ENCODE assay signal across 23 cellular contexts in the genomic region with DNA sequence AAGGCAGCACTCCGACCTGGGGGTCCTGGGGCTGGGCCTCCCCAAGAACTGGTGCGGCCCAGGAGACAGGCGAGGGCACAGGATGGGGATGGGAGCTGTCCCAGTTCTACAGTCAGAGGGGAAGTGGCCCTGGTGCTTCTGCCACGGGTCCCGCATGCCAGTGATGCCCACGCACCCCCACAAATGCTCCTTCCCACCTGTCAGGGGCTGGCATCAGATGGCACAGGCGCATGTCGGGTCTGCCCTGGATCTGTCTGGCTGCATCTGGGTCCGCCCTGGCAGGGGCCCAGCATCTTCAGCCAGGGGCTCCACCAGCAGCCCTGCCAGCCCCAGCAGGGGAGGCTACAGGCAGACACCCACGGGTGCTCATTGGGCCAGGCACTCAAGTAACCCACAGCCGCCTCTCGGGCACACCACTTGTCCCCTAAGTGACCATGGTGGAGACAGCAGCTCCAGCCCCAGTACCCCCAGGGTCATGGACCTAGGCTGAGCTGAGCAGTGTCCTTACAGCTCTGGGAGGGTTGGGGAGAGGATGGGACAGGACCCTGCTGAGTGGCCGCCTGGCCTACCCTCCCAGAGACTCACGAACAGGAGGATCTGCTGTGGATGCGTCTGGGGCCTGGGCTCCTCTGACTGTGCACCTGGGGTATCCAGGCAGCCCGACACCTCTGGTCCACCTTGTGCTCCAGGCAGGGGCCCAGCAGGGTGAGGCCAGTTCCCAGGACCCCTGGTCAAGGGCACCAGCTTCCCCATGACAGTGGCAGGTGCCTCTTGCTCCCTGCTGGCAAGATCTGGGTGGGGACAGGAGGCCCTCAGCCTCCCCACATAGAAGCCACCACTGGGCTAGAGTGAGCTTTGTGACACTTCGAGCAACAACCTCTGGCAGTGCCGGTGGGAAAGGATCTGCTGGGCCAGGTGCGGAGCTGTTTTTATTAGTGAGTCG. TPM values are rescaled to one million over a fixed set of nuclear protein-coding genes. Genes with fewer than 3 reads are reported as not detected.
"Had no signal": no experiment of that assay in that cellular context is flagged by ENCODE, and none has a peak within 500 bp of the region (broad histone marks: within the 10 kb centered on the region; RNA-seq: fewer than 3 reads in every experiment).

No MANE protein-coding gene starts in this region.

- H3K27me3 ChIP-seq: brain microvascular endothelial cell, esophagus muscularis mucosa, tibial artery had no signal

- ATAC-seq: activated CD8-positive, alpha-beta T cell treated with anti-CD3 and anti-CD28 coated beads, Interleukin-2, amount 10 ng/mL, durations not matched to agents 7 days and 5 days; activated naive CD8-positive, alpha-beta T cell treated with anti-CD3 and anti-CD28 coated beads, Interleukin-2, amount 50 U/mL, for 24 hours; left colon; lower lobe of right lung; natural killer cell treated with Interleukin-12 subunit alpha and Interleukin-12 subunit beta and Interleukin-15 and Interleukin-18, amount 100 ng/mL, for 72 hours had no signal

- DNase-seq: activated CD4-positive, alpha-beta T cell treated with anti-CD3 and anti-CD28 coated beads, Interleukin-2, amount 10 ng/mL, durations not matched to agents 24 days and 14 days; activated CD8-positive, alpha-beta T cell treated with anti-CD3 and anti-CD28 coated beads, Interleukin-2, amount 10 ng/mL, durations not matched to agents 7 days and 5 days; activated naive CD4-positive, alpha-beta T cell treated with Interleukin-2 at 50 U/mL for 16 hours; activated naive CD8-positive, alpha-beta T cell treated with anti-CD3 and anti-CD28 coated beads, Interleukin-2, amount 50 U/mL, for 24 hours; activated T-cell treated with anti-CD3 and anti-CD28 coated beads, Interleukin-2, amount 50 U/mL, for 24 hours; aorta; brain microvascular endothelial cell; cortex of kidney; effector CD4-positive, alpha-beta T cell; left colon; stimulated activated CD4-positive, alpha-beta T cell treated with anti-CD3 and anti-CD28 coated beads, Interleukin-1b, Interleukin-23, amount 100 ng/mL, for 48 hours; stimulated activated CD8-positive, alpha-beta memory T cell treated with anti-CD3 and anti-CD28 coated beads, Interleukin-4, amount 100 ng/mL, for 48 hours; stimulated activated naive CD4-positive, alpha-beta T cell treated with Interleukin-2 at 50 U/mL for 16 hours; T-helper 9 cell; tibial artery had no signal

- H3K9me3 ChIP-seq: esophagus muscularis mucosa, heart right ventricle, lower lobe of right lung, tibial artery had no signal

- H3K4me3 ChIP-seq: esophagus muscularis mucosa, heart right ventricle, lower lobe of right lung, tibial artery had no signal

- H3K27ac ChIP-seq: brain microvascular endothelial cell, esophagus muscularis mucosa, heart right ventricle, lower lobe of right lung, tibial artery had no signal

RNA-seq across cellular contexts. Expression of a gene that starts 5.4 kb away (rescaled TPM):
- total RNA-seq: activated CD8-positive, alpha-beta T cell treated with anti-CD3 and anti-CD28 coated beads, Interleukin-2, amount 10 ng/mL, durations not matched to agents 7 days and 5 days; natural killer cell treated with Interleukin-12 subunit alpha and Interleukin-12 subunit beta and Interleukin-15 and Interleukin-18, amount 100 ng/mL, for 72 hours; urinary bladder had no signal

RNA-seq across cellular contexts. Expression of a gene that starts 25.7 kb away (rescaled TPM):
- total RNA-seq: activated CD4-positive, alpha-beta T cell treated with anti-CD3 and anti-CD28 coated beads, Interleukin-2, amount 10 ng/mL, durations not matched to agents 24 days and 14 days; activated CD8-positive, alpha-beta T cell treated with anti-CD3 and anti-CD28 coated beads, Interleukin-2, amount 10 ng/mL, durations not matched to agents 7 days and 5 days; activated T-helper 2 cell treated with anti-CD3 and anti-CD28 coated beads, Interferon-gamma antibody, Interleukin-2, Interleukin-4, amounts not matched to agents 10 μg/mL and 5 μg/mL and 100 μg/mL, durations not matched to agents 14 hours and 24 hours and 36 hours; aorta; esophagus muscularis mucosa; heart right ventricle; left colon; lower lobe of right lung; mesenteric fat pad; natural killer cell treated with Interleukin-12 subunit alpha and Interleukin-12 subunit beta and Interleukin-15 and Interleukin-18, amount 100 ng/mL, for 72 hours; subcutaneous adipose tissue; urinary bladder had no signal
- polyA plus RNA-seq: aorta, urinary bladder had no signal
